7 cellular contexts compared by ENCODE assay signal in genomic region chr17:49787932-49788442, GRCh38. TPM values are rescaled to one million over a fixed set of nuclear protein-coding genes. Genes with fewer than 3 reads are reported as not detected.
A peak's percentile ranks its signal among the peaks of the same experiment; 100 is the strongest.
DNase-seq lines count a peak whose midpoint lies in the region; ATAC-seq and TF ChIP-seq lines count a peak whose summit lies in the region.

No MANE protein-coding gene starts in this region.

- H3K9me3 Mint-ChIP-seq in effector memory CD8-positive, alpha-beta T cell: peaks cover 0 to 5% of the 10 kb centered on the region in 2 donors

- TF ChIP-seq CTCF in HEK293 (tag by site-specific recombination; IDR thresholded peaks at IDR 0.05): no peak
- TF ChIP-seq CTCF in neutrophil (IDR thresholded peaks at IDR 0.05): no peak

- POLR2A ChIA-PET in HEK293 (lab: Yijun Ruan, JAX): interaction anchor here (0.6 to 5.8 kb wide), 15 partner anchors 9 to 899 kb away, joined by 3 to 68 read pairs (median 4); partner anchors contain the start of genes FAM117A and SLC35B1

- H3K27ac ChIP-seq in HEK293 (ENCODE audit: extremely low read depth, low read depth, low read length): peak overlapping the region; percentile 44
- peak overlapping the region; percentile 96 for H3K27ac ChIP-seq in neutrophil

- peaks cover 30 to 42% of the 10 kb centered on the region in 2 donors for H3K4me1 Mint-ChIP-seq in effector memory CD8-positive, alpha-beta T cell (ENCODE audit: low read depth in 2 of 2)

- H3K4me1 ChIP-seq in HEK293 (ENCODE audit: control insufficient read depth, insufficient read depth, low read length) (peaks cover 6% of the 10 kb centered on the region; the same call in 1 of the 2 replicates), neutrophil (ENCODE audit: control insufficient read depth in 1 of 2, insufficient read depth in 1 of 2, low read depth in 1 of 2, low read length in 1 of 2) (peaks cover 16% of the 10 kb centered on the region in 2 experiments)

- CTCF ChIA-PET in HEK293 (lab: Yijun Ruan, JAX): interaction anchor here (0.7 to 1.5 kb wide), 6 partner anchors 9 to 299 kb away, joined by 3 to 5 read pairs (median 4); no protein-coding TSS in a partner anchor

- no peaks in the 10 kb centered on the region for H3K27me3 ChIP-seq in neutrophil

- no peaks in the 10 kb centered on the region for H3K9me3 ChIP-seq in HEK293 (ENCODE audit: control insufficient read depth, insufficient read depth, low read depth, low read length)
- no peaks in the 10 kb centered on the region for H3K9me3 ChIP-seq in neutrophil

- H3K36me3 Mint-ChIP-seq in effector memory CD8-positive, alpha-beta T cell (ENCODE audit: insufficient read depth): peaks cover 41% of the 10 kb centered on the region

- no peak for ATAC-seq in effector memory CD8-positive, alpha-beta T cell (replicated peaks)
- ATAC-seq in HG03432 (IDR thresholded peaks at IDR 0.05; ENCODE audit: unreplicated experiment) (no peak), HG02642 (IDR thresholded peaks at IDR 0.05; ENCODE audit: poor library complexity, unreplicated experiment) (no peak)

- H3K36me3 ChIP-seq in HEK293 (ENCODE audit: control insufficient read depth in 2 of 2, insufficient read depth in 1 of 2, low read length in 2 of 2) (peaks cover 24 to 32% of the 10 kb centered on the region in 2 experiments), neutrophil (peaks cover 19% of the 10 kb centered on the region)

- peak overlapping the region; percentile 95 to 96 for H3K4me3 Mint-ChIP-seq in effector memory CD8-positive, alpha-beta T cell

- H3K4me3 ChIP-seq in HEK293 (ENCODE audit: low read depth, low read length) (peak overlapping the region; percentile 54), neutrophil (ENCODE audit: low read depth in 1 of 2, low read length in 1 of 2) (peak overlapping the region; percentile 98 to 99)

- H3K27ac Mint-ChIP-seq in effector memory CD8-positive, alpha-beta T cell: peak overlapping the region; percentile 97 to 99

- DNase-seq in T-helper 22 cell (ENCODE audit: low read depth) (peak; percentile 2), H4 (ENCODE audit: low spot score) (no peak)
- DNase-seq in effector memory CD8-positive, alpha-beta T cell: peak in 2 of 3 experiments; percentile 2 to 20

- H3K27me3 Mint-ChIP-seq in effector memory CD8-positive, alpha-beta T cell: no peaks in the 10 kb centered on the region

TF ChIP-seq in HEK293, 187 proteins besides CTCF, POLR2A, EP300 and RAD21:
- no peak for TF ChIP-seq PRDM1 (tag by site-specific recombination; IDR thresholded peaks at IDR 0.05)
- peak; percentile 75 for TF ChIP-seq SCRT2 (tag by site-specific recombination; IDR thresholded peaks at IDR 0.05)
TF ChIP-seq in HEK293: peak in this region for 1.

RNA-seq across cellular contexts. Expression of gene KAT7, which starts 0.5 kb away (rescaled TPM):
- total RNA-seq in H4 (2014; rRNA removed; shearing (Covaris generic)): 34.0 and 42.3 TPM in 2 replicates

RNA-seq across cellular contexts. Expression of gene FAM117A, which starts 24.1 kb away (rescaled TPM):
- total RNA-seq in H4 (2014; rRNA removed; shearing (Covaris generic)): 6.9 and 8.1 TPM in 2 replicates

RNA-seq across cellular contexts. Expression of gene TAC4, which starts 59.9 kb away (rescaled TPM):
- total RNA-seq in H4 (2014; rRNA removed; shearing (Covaris generic)): not detected in 2 replicates
